In the genomic region with DNA sequence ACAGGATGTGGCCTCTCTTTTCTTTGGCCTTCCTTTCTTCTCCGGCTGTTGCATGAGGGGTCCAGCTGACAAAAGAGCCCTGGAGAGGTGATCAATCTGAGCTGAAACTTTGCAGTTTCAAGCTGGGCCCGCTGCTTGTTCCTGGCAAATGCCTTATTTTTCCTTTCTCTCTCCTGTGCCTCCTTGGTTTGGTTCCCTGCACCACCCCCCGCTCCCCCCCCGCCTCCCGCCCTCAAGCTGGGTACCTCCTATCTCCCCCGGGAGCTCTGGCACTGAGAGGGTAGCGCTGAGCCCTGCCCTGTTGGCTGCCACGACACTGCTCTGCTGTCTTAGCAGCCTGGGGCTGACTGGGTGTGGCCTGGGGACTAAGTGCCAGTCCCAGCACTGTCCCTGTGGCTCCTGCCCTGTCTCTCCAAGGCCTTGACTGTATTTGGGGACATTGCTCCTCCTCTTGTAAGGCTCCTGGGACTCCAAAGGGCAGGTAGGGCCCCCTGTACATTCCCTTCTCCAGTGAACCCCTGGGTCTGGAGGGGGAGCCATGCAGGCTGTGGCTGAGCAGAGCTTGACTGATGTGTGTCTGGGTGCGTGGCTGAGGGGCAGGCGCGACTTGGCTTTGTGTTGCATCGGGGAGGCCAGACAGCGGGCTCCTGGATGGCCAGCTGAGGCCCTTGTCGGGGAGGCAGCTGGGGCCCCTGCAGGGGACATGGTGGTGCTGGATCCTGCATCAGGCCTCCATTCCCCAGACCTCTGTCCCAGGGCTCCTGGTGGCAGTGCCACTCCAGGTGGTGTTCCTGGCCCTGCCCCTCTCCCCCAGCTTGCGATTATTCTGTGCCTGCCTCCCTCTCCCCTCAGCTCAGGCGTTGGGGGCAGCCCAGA, we compare ENCODE assay signal across 8 cellular contexts. TPM values are rescaled to one million over a fixed set of nuclear protein-coding genes. Genes with fewer than 3 reads are reported as not detected.
DNase-seq lines count a peak whose midpoint lies in the region; ATAC-seq and TF ChIP-seq lines count a peak whose summit lies in the region.

No MANE protein-coding gene starts in this region.

- H4K20me1 ChIP-seq in SU-DHL-6 (ENCODE audit: low read depth, low read length), result no peaks in the 10 kb centered on the region

- H3K4me1 Mint-ChIP-seq in nephron, result peaks cover 5% of the 10 kb centered on the region

- peak overlapping the region; percentile 84 for H3K4me2 ChIP-seq in SU-DHL-6 (ENCODE audit: low read depth, low read length, poor library complexity, severe bottlenecking)

- H3K9me3 ChIP-seq in AG04450 (ENCODE audit: control insufficient read depth, insufficient read depth, low read length) (no peaks in the 10 kb centered on the region), SU-DHL-6 (ENCODE audit: insufficient read depth, low read length) (no peaks in the 10 kb centered on the region)

- peak overlapping the region; percentile 86 to 95 (median 91) for H3K4me3 Mint-ChIP-seq in nephron

- peak overlapping the region; percentile 75 for H3K4me3 ChIP-seq in AG04450 (ENCODE audit: low read depth, low read length)
- H3K4me3 ChIP-seq in SU-DHL-6 (ENCODE audit: insufficient read depth, low read length, poor library complexity, severe bottlenecking), result peak overlapping the region; percentile 75

- H3K9ac ChIP-seq in SU-DHL-6 (ENCODE audit: low read length), result peak overlapping the region; percentile 80

- H3K27ac ChIP-seq in AG04450 (ENCODE audit: low read depth, low read length) (no peak overlapping the region), SU-DHL-6 (ENCODE audit: low read depth, low read length) (no peak overlapping the region)

- H3K27me3 ChIP-seq in AG04450 (ENCODE audit: control insufficient read depth, insufficient read depth, low read length) (no peaks in the 10 kb centered on the region), SU-DHL-6 (ENCODE audit: low read length) (no peaks in the 10 kb centered on the region)

- H3F3A ChIP-seq in SU-DHL-6 (ENCODE audit: insufficient read depth), result 0 out of 2 replicates have a peak, but pooled peaks cover 2% of the 10 kb centered on the region

- TF ChIP-seq CTCF in AG04450 (IDR thresholded peaks at IDR 0.05; ENCODE audit: low read depth, low read length) (no peak), SU-DHL-6 (IDR thresholded peaks at IDR 0.05; ENCODE audit: insufficient read depth, low read length, poor library complexity, severe bottlenecking) (no peak), nephron (IDR thresholded peaks at IDR 0.05; ENCODE audit: unreplicated experiment in 3 of 3) (no peak)

- no peaks in the 10 kb centered on the region for H3K27me3 Mint-ChIP-seq in nephron (ENCODE audit: low read depth)

- CTCF ChIA-PET in AG04450 (lab: Charles Lee), result interaction anchor here (0.7 kb wide), 1 partner anchor 16 kb away, joined by 3 read pairs; no protein-coding TSS in a partner anchor

- H3K36me3 ChIP-seq in SU-DHL-6 (ENCODE audit: low read length), result no peaks in the 10 kb centered on the region

- H3K27ac Mint-ChIP-seq in nephron, result peak overlapping the region; percentile 56 to 84 (median 81)

- no peak overlapping the region for H2AFZ ChIP-seq in SU-DHL-6 (ENCODE audit: low read depth, low read length, severe bottlenecking)

- H3K36me3 Mint-ChIP-seq in nephron (ENCODE audit: low read depth), result peaks cover 23% of the 10 kb centered on the region

- DNase-seq in AG04450 (ENCODE audit: low read depth, low spot score), result no peak
- peak; percentile 40 for DNase-seq in H4 (ENCODE audit: low spot score)
- no peak for DNase-seq in GM19240 (ENCODE audit: insufficient read length, low spot score)

- H3K9me2 ChIP-seq in SU-DHL-6 (replicated peaks; ENCODE audit: insufficient read depth, low read length), result no peaks in the 10 kb centered on the region

- H3K79me2 ChIP-seq in SU-DHL-6 (ENCODE audit: insufficient read depth, low read length), result peaks cover 10% of the 10 kb centered on the region

- peaks cover 24% of the 10 kb centered on the region for H3K9me3 Mint-ChIP-seq in nephron

- ATAC-seq in esophagus mucosa (peak; percentile 61), GM21528 (IDR thresholded peaks at IDR 0.05; ENCODE audit: low FRiP score, unreplicated experiment) (no peak), HG02623 (IDR thresholded peaks at IDR 0.05; ENCODE audit: unreplicated experiment) (no peak)

- POLR2A ChIA-PET in AG04450 (lab: Yijun Ruan, JAX), result interaction anchor here (1.0 to 1.5 kb wide), 5 partner anchors 28 to 50 kb away, joined by 3 to 6 read pairs (median 4); a partner anchor contains a TSS

RNA-seq across cellular contexts. Expression of a gene that starts 1.1 kb away (rescaled TPM):
- 20.5 and 28.1 TPM in 2 replicates for polyA plus RNA-seq in AG04450 (2011; rRNA removed)
- 49.2 and 82.6 TPM in 2 replicates for polyA minus RNA-seq in AG04450 (2011; rRNA and poly(A)+ RNA removed)
- total RNA-seq in H4 (2014; rRNA removed; shearing (Covaris generic)), result 1.6 and 1.9 TPM in 2 replicates
- total RNA-seq in esophagus mucosa, result 7.1 TPM

RNA-seq across cellular contexts. Expression of a gene that starts 15.3 kb away (rescaled TPM):
- polyA plus RNA-seq in AG04450 (2011; rRNA removed), result 69.0 and 79.5 TPM in 2 replicates
- polyA minus RNA-seq in AG04450 (2011; rRNA and poly(A)+ RNA removed), result 67.5 and 70.5 TPM in 2 replicates
- 52.2 and 63.0 TPM in 2 replicates for total RNA-seq in H4 (2014; rRNA removed; shearing (Covaris generic))
- total RNA-seq in esophagus mucosa, result 17.9 TPM

RNA-seq across cellular contexts. Expression of a gene that starts 19.9 kb away (rescaled TPM):
- polyA plus RNA-seq in AG04450 (2011; rRNA removed), result 9.3 and 13.2 TPM in 2 replicates
- polyA minus RNA-seq in AG04450 (2011; rRNA and poly(A)+ RNA removed), result 5.0 and 5.7 TPM in 2 replicates
- total RNA-seq in H4 (2014; rRNA removed; shearing (Covaris generic)), result 57.8 and 96.3 TPM in 2 replicates
- 15.1 TPM for total RNA-seq in esophagus mucosa

RNA-seq across cellular contexts. Expression of a gene that starts 22.2 kb away (rescaled TPM):
- 149 and 154 TPM in 2 replicates for polyA plus RNA-seq in AG04450 (2011; rRNA removed)
- 123 and 149 TPM in 2 replicates for polyA minus RNA-seq in AG04450 (2011; rRNA and poly(A)+ RNA removed)
- total RNA-seq in H4 (2014; rRNA removed; shearing (Covaris generic)), result 62.2 and 68.0 TPM in 2 replicates
- 33.8 TPM for total RNA-seq in esophagus mucosa

RNA-seq across cellular contexts. Expression of a gene that starts 27.2 kb away (rescaled TPM):
- 17.4 and 20.5 TPM in 2 replicates for polyA plus RNA-seq in AG04450 (2011; rRNA removed)
- polyA minus RNA-seq in AG04450 (2011; rRNA and poly(A)+ RNA removed), result 18.5 and 25.3 TPM in 2 replicates
- 55.5 and 94.8 TPM in 2 replicates for total RNA-seq in H4 (2014; rRNA removed; shearing (Covaris generic))
- total RNA-seq in esophagus mucosa, result 32.3 TPM
